In the genomic region with DNA sequence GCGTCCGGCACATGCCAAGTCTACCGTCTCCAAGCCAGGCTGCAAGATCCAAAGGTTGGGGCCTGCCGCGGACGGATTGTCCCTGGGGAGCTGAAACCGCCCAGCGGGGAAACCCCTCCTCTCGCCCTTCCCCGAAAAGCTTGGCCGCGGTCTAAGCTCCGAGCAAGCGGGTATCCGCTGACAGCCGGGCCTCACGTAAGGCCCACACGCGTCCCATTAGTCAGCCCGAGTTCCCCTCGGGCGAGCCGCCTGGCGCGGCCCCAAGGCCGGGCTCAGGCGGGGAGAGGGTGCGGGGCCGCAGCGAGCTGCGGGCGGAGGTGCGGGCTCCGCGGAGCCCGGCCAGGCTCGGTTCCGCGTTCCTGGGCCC, we compare ENCODE assay signal across 8 cellular contexts.
DNase-seq lines count a peak whose midpoint lies in the region; ATAC-seq and TF ChIP-seq lines count a peak whose summit lies in the region.

No MANE protein-coding gene starts in this region.

- H3K36me3 Mint-ChIP-seq in nephron progenitor cell (ENCODE audit: low read depth), result no peaks in the 10 kb centered on the region

- CTCF ChIA-PET in RWPE1 (lab: Yijun Ruan, JAX), result interaction anchor here (0.8 kb wide), 1 partner anchor 58 kb away, joined by 3 read pairs; no protein-coding TSS in a partner anchor

- H3K36me3 ChIP-seq in DOHH2 (ENCODE audit: control insufficient read depth, low read length), result no peaks in the 10 kb centered on the region

- peak overlapping the region; percentile 85 for H3K4me2 ChIP-seq in DOHH2 (ENCODE audit: low read length)

- no peaks in the 10 kb centered on the region for H3K9me3 ChIP-seq in DOHH2 (ENCODE audit: control insufficient read depth, insufficient read depth, low read length)

- ATAC-seq in GM21576 (IDR thresholded peaks at IDR 0.05; ENCODE audit: unreplicated experiment) (peak; percentile 29), HG02981 (IDR thresholded peaks at IDR 0.05; ENCODE audit: unreplicated experiment) (no peak)

- H4K20me1 ChIP-seq in DOHH2 (ENCODE audit: control insufficient read depth, insufficient read depth, low read depth, low read length), result no peaks in the 10 kb centered on the region

- no peaks in the 10 kb centered on the region for H3K9me2 ChIP-seq in DOHH2 (replicated peaks; ENCODE audit: control insufficient read depth, low read length)

- H3K27me3 Mint-ChIP-seq in nephron progenitor cell (ENCODE audit: low read depth, poor library complexity), result peaks cover 19% of the 10 kb centered on the region

- POLR2A ChIA-PET in RWPE1 (lab: Yijun Ruan, JAX; ENCODE audit: low non-redundant PET), result no interaction called here

- peak overlapping the region; percentile 74 for H3K4me3 Mint-ChIP-seq in nephron progenitor cell

- H3K27ac ChIP-seq in DOHH2 (ENCODE audit: low read depth, low read length) (peak overlapping the region; percentile 80), RWPE1 (peak overlapping the region; percentile 95)

- peaks cover 73% of the 10 kb centered on the region for H3K4me1 ChIP-seq in DOHH2 (ENCODE audit: control insufficient read depth, low read length)

- peak overlapping the region; percentile 79 for H3K4me3 ChIP-seq in DOHH2 (ENCODE audit: low read length)
- H3K4me3 ChIP-seq in epithelial cell of esophagus (ENCODE audit: low read length), result no peak overlapping the region

- H3K9me3 Mint-ChIP-seq in nephron progenitor cell, result peaks cover 15% of the 10 kb centered on the region

- peaks cover 55% of the 10 kb centered on the region for H3K4me1 Mint-ChIP-seq in nephron progenitor cell

- H3F3A ChIP-seq in DOHH2 (ENCODE audit: control insufficient read depth, insufficient read depth), result peaks cover 16% of the 10 kb centered on the region

- DNase-seq in RWPE1 (ENCODE audit: low spot score) (no peak), epithelial cell of esophagus (ENCODE audit: low read depth) (peak; percentile 56), nephron progenitor cell (no peak), NCI-H1694 (lab: John Stamatoyannopoulos, UW) (no peak), NCI-H2081 treated with DMSO at 0.1 percent for 48 hours (lab: John Stamatoyannopoulos, UW) (no peak)

- TF ChIP-seq CTCF in DOHH2 (IDR thresholded peaks at IDR 0.05; ENCODE audit: low read depth, low read length, poor library complexity, severe bottlenecking) (no peak), RWPE1 (conservative IDR thresholded peaks at IDR 0.05; ENCODE audit: low read depth) (no peak), epithelial cell of esophagus (IDR thresholded peaks at IDR 0.05; ENCODE audit: insufficient read depth, low read depth, low read length, missing control alignments) (no peak), nephron progenitor cell (IDR thresholded peaks at IDR 0.05) (no peak)

- H3K27me3 ChIP-seq in DOHH2 (ENCODE audit: control insufficient read depth, low read length), result peaks cover 6% of the 10 kb centered on the region

- peaks cover 17% of the 10 kb centered on the region for H3K79me2 ChIP-seq in DOHH2 (ENCODE audit: control insufficient read depth, low read length)

- H3K27ac Mint-ChIP-seq in nephron progenitor cell, result no peak overlapping the region
